ENCODE assay signal across 23 cellular contexts in the genomic region with DNA sequence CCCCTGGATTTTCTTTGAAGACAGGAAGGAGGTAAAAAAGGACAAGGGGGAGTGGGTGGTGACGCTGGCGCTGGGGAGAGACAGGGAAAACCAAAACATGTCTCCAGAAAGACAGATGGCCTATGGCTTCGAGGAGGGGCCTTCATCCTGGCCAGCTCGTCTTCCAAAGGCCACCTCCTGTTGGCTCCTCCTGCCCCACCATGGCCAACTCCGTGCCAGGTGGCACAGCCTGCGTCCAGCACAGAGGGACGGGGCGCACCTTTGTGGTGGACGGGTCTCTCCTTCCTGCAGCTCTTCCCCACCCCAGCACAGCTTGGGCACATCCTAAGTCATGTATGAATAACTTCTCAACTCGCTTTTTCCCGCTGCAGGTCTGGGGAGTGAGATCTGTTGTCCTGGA.
"Had no signal": no experiment of that assay in that cellular context is flagged by ENCODE, and none has a peak within 500 bp of the region (broad histone marks: within the 10 kb centered on the region; RNA-seq: fewer than 3 reads in every experiment).

No MANE protein-coding gene starts in this region.

- H3K4me3 ChIP-seq: body of pancreas, cardiac muscle cell, hepatocyte, left lung, sigmoid colon, smooth muscle cell, thoracic aorta, vagina had no signal

- H3K36me3 ChIP-seq: cardiac muscle cell, left lung had no signal

- H2AFZ ChIP-seq: hepatocyte had no signal

- H3K27me3 Mint-ChIP-seq: activated CD4-positive, alpha-beta T cell treated with anti-CD3 and anti-CD28 coated beads, Interleukin-2, amount 10 ng/mL, durations not matched to agents 24 days and 14 days; activated CD8-positive, alpha-beta memory T cell treated with anti-CD3 and anti-CD28 coated beads, Interleukin-2, amount 10 ng/mL, durations not matched to agents 7 days and 5 days; activated CD8-positive, alpha-beta T cell treated with anti-CD3 and anti-CD28 coated beads for 36 hours; activated naive CD8-positive, alpha-beta T cell treated with anti-CD3 and anti-CD28 coated beads, Interleukin-2, amount 50 U/mL, for 24 hours; type B pancreatic cell had no signal

- H3K4me1 Mint-ChIP-seq: immature natural killer cell, WTC11 had no signal

- H3K9me3 Mint-ChIP-seq: activated CD4-positive, alpha-beta T cell treated with anti-CD3 and anti-CD28 coated beads, Interleukin-2, amount 10 ng/mL, durations not matched to agents 24 days and 14 days; activated CD8-positive, alpha-beta T cell treated with anti-CD3 and anti-CD28 coated beads for 36 hours; activated naive CD8-positive, alpha-beta T cell treated with anti-CD3 and anti-CD28 coated beads, Interleukin-2, amount 50 U/mL, for 24 hours; immature natural killer cell; neural crest cell; type B pancreatic cell; WTC11 had no signal

- H3K27ac Mint-ChIP-seq: activated CD4-positive, alpha-beta T cell treated with anti-CD3 and anti-CD28 coated beads, Interleukin-2, amount 10 ng/mL, durations not matched to agents 24 days and 14 days; activated CD8-positive, alpha-beta memory T cell treated with anti-CD3 and anti-CD28 coated beads, Interleukin-2, amount 10 ng/mL, durations not matched to agents 7 days and 5 days; activated CD8-positive, alpha-beta T cell treated with anti-CD3 and anti-CD28 coated beads for 36 hours; immature natural killer cell; type B pancreatic cell; WTC11 had no signal

- H3K4me2 ChIP-seq: hepatocyte had no signal

- DNase-seq: activated CD4-positive, alpha-beta T cell treated with anti-CD3 and anti-CD28 coated beads, Interleukin-2, amount 10 ng/mL, durations not matched to agents 24 days and 14 days; activated CD8-positive, alpha-beta memory T cell treated with anti-CD3 and anti-CD28 coated beads, Interleukin-2, amount 10 ng/mL, durations not matched to agents 7 days and 5 days; activated naive CD4-positive, alpha-beta T cell; activated naive CD8-positive, alpha-beta T cell treated with anti-CD3 and anti-CD28 coated beads, Interleukin-2, amount 50 U/mL, for 24 hours; activated T-cell treated with anti-CD3 and anti-CD28 coated beads for 4 hours; body of pancreas; dermis blood vessel endothelial cell; effector CD8-positive, alpha-beta T cell; glutamatergic neuron; immature natural killer cell; sigmoid colon; stimulated activated naive CD4-positive, alpha-beta T cell; T-helper 9 cell had no signal

- H3K79me2 ChIP-seq: hepatocyte had no signal

- H3K9me3 ChIP-seq: body of pancreas, left lung, sigmoid colon, thoracic aorta, vagina had no signal

- H3K27ac ChIP-seq: body of pancreas, cardiac muscle cell, hepatocyte, left lung, thoracic aorta, vagina had no signal

- H3K27me3 ChIP-seq: body of pancreas, cardiac muscle cell, hepatocyte, left lung, sigmoid colon, vagina had no signal

- H3K4me3 Mint-ChIP-seq: activated CD4-positive, alpha-beta T cell treated with anti-CD3 and anti-CD28 coated beads, Interleukin-2, amount 10 ng/mL, durations not matched to agents 24 days and 14 days; activated CD8-positive, alpha-beta memory T cell treated with anti-CD3 and anti-CD28 coated beads, Interleukin-2, amount 10 ng/mL, durations not matched to agents 7 days and 5 days; activated CD8-positive, alpha-beta T cell treated with anti-CD3 and anti-CD28 coated beads for 36 hours; activated naive CD8-positive, alpha-beta T cell treated with anti-CD3 and anti-CD28 coated beads, Interleukin-2, amount 50 U/mL, for 24 hours; immature natural killer cell; type B pancreatic cell; WTC11 had no signal

- H3K4me1 ChIP-seq: body of pancreas, left lung had no signal

- H3K36me3 Mint-ChIP-seq: immature natural killer cell, type B pancreatic cell had no signal

- ATAC-seq: activated CD8-positive, alpha-beta memory T cell treated with anti-CD3 and anti-CD28 coated beads, Interleukin-2, amount 10 ng/mL, durations not matched to agents 7 days and 5 days; body of pancreas; WTC11 had no signal
